Comparison of ENCODE assay signal across 14 cellular contexts in genomic region chr11:30423886-30424285, GRCh38.
"Had no signal": no experiment of that assay in that cellular context is flagged by ENCODE, and none has a peak within 500 bp of the region (broad histone marks: within the 10 kb centered on the region; RNA-seq: fewer than 3 reads in every experiment).

No MANE protein-coding gene starts in this region.

- H3K27ac Mint-ChIP-seq: activated CD4-positive, alpha-beta T cell treated with anti-CD3 and anti-CD28 coated beads for 36 hours; activated naive CD8-positive, alpha-beta T cell treated with anti-CD3 and anti-CD28 coated beads, Interleukin-2, amount 50 U/mL, for 24 hours; effector memory CD8-positive, alpha-beta T cell; stimulated activated memory B cell treated with anti-CD40 and anti-IgM and Interleukin-4, amounts not matched to agents 10 μg/mL and 1 μg/mL and 100 μg/mL, for 72 hours had no signal

- H3K36me3 ChIP-seq: ascending aorta had no signal

- H3K4me3 Mint-ChIP-seq: activated CD4-positive, alpha-beta T cell treated with anti-CD3 and anti-CD28 coated beads for 36 hours; activated naive CD8-positive, alpha-beta T cell treated with anti-CD3 and anti-CD28 coated beads, Interleukin-2, amount 50 U/mL, for 24 hours; central memory CD8-positive, alpha-beta T cell; effector memory CD8-positive, alpha-beta T cell; stimulated activated memory B cell treated with anti-CD40 and anti-IgM and Interleukin-4, amounts not matched to agents 10 μg/mL and 1 μg/mL and 100 μg/mL, for 72 hours had no signal

- H3K4me3 ChIP-seq: ascending aorta, SK-N-MC had no signal

- H3K36me3 Mint-ChIP-seq: stimulated activated memory B cell treated with anti-CD40 and anti-IgM and Interleukin-4, amounts not matched to agents 10 μg/mL and 1 μg/mL and 100 μg/mL, for 72 hours had no signal

- H3K9me3 ChIP-seq: ascending aorta had no signal

- ATAC-seq: activated CD4-positive, alpha-beta T cell treated with anti-CD3 and anti-CD28 coated beads for 36 hours; activated naive CD8-positive, alpha-beta T cell treated with anti-CD3 and anti-CD28 coated beads, Interleukin-2, amount 50 U/mL, for 24 hours; effector memory CD8-positive, alpha-beta T cell; stimulated activated memory B cell treated with anti-CD40 and anti-IgM and Interleukin-4, amounts not matched to agents 10 μg/mL and 1 μg/mL and 100 μg/mL, for 72 hours had no signal

- H3K27ac ChIP-seq: ascending aorta, epithelial cell of prostate, SK-N-MC, WERI-Rb-1 had no signal

- H3K27me3 ChIP-seq: ascending aorta had no signal

- H3K4me1 Mint-ChIP-seq: activated CD4-positive, alpha-beta T cell treated with anti-CD3 and anti-CD28 coated beads for 36 hours; activated naive CD8-positive, alpha-beta T cell treated with anti-CD3 and anti-CD28 coated beads, Interleukin-2, amount 50 U/mL, for 24 hours; central memory CD8-positive, alpha-beta T cell; stimulated activated memory B cell treated with anti-CD40 and anti-IgM and Interleukin-4, amounts not matched to agents 10 μg/mL and 1 μg/mL and 100 μg/mL, for 72 hours had no signal

- H3K4me1 ChIP-seq: ascending aorta had no signal

- DNase-seq: activated CD4-positive, alpha-beta T cell treated with anti-CD3 and anti-CD28 coated beads for 36 hours; activated naive CD4-positive, alpha-beta T cell treated with Interleukin-2 at 50 U/mL for 16 hours; activated naive CD8-positive, alpha-beta T cell treated with anti-CD3 and anti-CD28 coated beads, Interleukin-2, amount 50 U/mL, for 24 hours; effector memory CD8-positive, alpha-beta T cell; hippocampal formation; stimulated activated CD4-positive, alpha-beta T cell treated with anti-CD3 and anti-CD28 coated beads, Interleukin-1b, Interleukin-23, amount 100 ng/mL, for 48 hours; T-helper 1 cell; trophoblast cell; WERI-Rb-1 had no signal

- H3K9me3 Mint-ChIP-seq: activated naive CD8-positive, alpha-beta T cell treated with anti-CD3 and anti-CD28 coated beads, Interleukin-2, amount 50 U/mL, for 24 hours; central memory CD8-positive, alpha-beta T cell; effector memory CD8-positive, alpha-beta T cell; stimulated activated memory B cell treated with anti-CD40 and anti-IgM and Interleukin-4, amounts not matched to agents 10 μg/mL and 1 μg/mL and 100 μg/mL, for 72 hours had no signal
